Comparison of ENCODE assay signal across 8 cellular contexts in the genomic region with DNA sequence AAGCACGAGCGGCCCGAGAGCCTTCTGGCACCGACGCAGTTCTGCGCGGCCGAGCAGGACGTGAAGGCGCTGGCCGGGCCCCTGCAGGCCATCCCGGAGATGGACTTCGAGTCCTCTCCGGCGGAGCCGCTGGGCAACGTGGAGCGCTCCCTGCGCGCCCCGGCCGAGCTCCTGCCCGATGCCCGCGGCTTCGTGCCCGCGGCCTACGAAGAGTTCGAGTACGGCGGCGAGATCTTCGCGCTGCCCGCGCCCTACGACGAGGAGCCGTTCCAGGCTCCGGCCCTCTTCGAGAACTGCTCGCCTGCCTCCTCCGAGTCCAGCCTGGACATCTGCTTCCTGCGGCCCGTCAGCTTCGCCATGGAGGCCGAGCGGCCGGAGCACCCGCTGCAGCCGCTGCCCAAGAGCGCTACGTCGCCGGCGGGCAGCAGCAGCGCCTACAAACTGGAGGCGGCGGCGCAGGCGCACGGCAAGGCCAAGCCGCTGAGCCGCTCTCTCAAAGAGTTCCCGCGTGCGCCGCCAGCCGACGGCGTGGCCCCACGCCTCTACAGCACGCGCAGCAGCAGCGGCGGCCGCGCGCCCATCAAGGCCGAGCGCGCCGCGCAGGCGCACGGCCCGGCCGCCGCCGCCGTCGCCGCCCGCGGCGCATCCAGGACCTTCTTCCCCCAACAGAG.
DNase-seq lines count a peak whose midpoint lies in the region; ATAC-seq and TF ChIP-seq lines count a peak whose summit lies in the region.

No MANE protein-coding gene starts in this region.

- intact Hi-C loops in ascending aorta (cut with DNase I) (no loop called here), right cardiac atrium (cut with DNase I) (no loop called here), sciatic nerve (cut with DNase I) (no loop called here)

- POLR2A ChIA-PET in RWPE1 (lab: Yijun Ruan, JAX; ENCODE audit: low non-redundant PET), result no interaction called here

- TF ChIP-seq CTCF in RWPE1 (conservative IDR thresholded peaks at IDR 0.05; ENCODE audit: low read depth) (no peak; the same call in 1 of the 2 replicates), ascending aorta (IDR thresholded peaks at IDR 0.05) (no peak)

- CTCF ChIA-PET in RWPE1 (lab: Yijun Ruan, JAX), result interaction anchor here (0.7 to 2.7 kb wide), 2 partner anchors 13 to 314 kb away, joined by 3 to 13 read pairs; no protein-coding TSS in a partner anchor

- H3K27me3 ChIP-seq in ascending aorta (no peaks in the 10 kb centered on the region), right cardiac atrium (ENCODE audit: control insufficient read depth, insufficient read depth) (no peaks in the 10 kb centered on the region), SJCRH30 (no peaks in the 10 kb centered on the region)

- H3K27ac ChIP-seq in RWPE1, result no peak overlapping the region
- H3K27ac ChIP-seq in ascending aorta, result no peak overlapping the region
- H3K27ac ChIP-seq in right cardiac atrium (ENCODE audit: low read length), result no peak overlapping the region
- no peak overlapping the region for H3K27ac ChIP-seq in SJCRH30

- DNase-seq in activated CD8-positive, alpha-beta memory T cell treated with anti-CD3 and anti-CD28 coated beads for 48 hours (ENCODE audit: low read depth in 2 of 3, low spot score in 2 of 3), result peak; percentile 21 to 36 (median 25)
- DNase-seq in activated CD8-positive, alpha-beta memory T cell treated with anti-CD3 and anti-CD28 coated beads for 24 hours, result no peak
- DNase-seq in RWPE1 (ENCODE audit: low spot score) (peak; percentile 62), ascending aorta (ENCODE audit: low spot score in 2 of 2) (peak; percentile 12 to 81), right cardiac atrium (peak; percentile 89 to 95 (median 94)), sciatic nerve (ENCODE audit: low spot score) (peak; percentile 84), SJCRH30 (no peak), NCI-H2196 treated with DMSO at 0.1 percent for 48 hours (lab: John Stamatoyannopoulos, UW; ENCODE audit: unreplicated experiment) (no peak)

- H3K4me3 ChIP-seq in ascending aorta (peak overlapping the region; percentile 59 to 71), right cardiac atrium (ENCODE audit: low read length) (peak overlapping the region; percentile 35), SJCRH30 (no peak overlapping the region)

- peaks cover 0 to 3% of the 10 kb centered on the region in 2 donors for H3K4me1 ChIP-seq in ascending aorta
- no peaks in the 10 kb centered on the region for H3K4me1 ChIP-seq in right cardiac atrium (ENCODE audit: control insufficient read depth, insufficient read depth, low read length)
- no peaks in the 10 kb centered on the region for H3K4me1 ChIP-seq in SJCRH30

- WGBS in right cardiac atrium, result 6% methylated on average over 97 of the region's 97 CpGs

- H3K9me3 ChIP-seq in ascending aorta (no peaks in the 10 kb centered on the region), right cardiac atrium (ENCODE audit: control insufficient read depth, low read length) (no peaks in the 10 kb centered on the region), SJCRH30 (replicated peaks) (peaks cover under 1% of the 10 kb centered on the region; the same call in 1 of the 2 replicates)

- ATAC-seq in right cardiac atrium (peak; percentile 96 to 98), sciatic nerve (peak; percentile 98)

- H3K36me3 ChIP-seq in ascending aorta, result no peaks in the 10 kb centered on the region
- no peaks in the 10 kb centered on the region for H3K36me3 ChIP-seq in SJCRH30

Comparison
In these comparisons a context has a peak if more than half of its experiments do, and no peak if none do; other contexts are left out.
1. DNase-seq: peak in activated CD8-positive, alpha-beta memory T cell treated with anti-CD3 and anti-CD28 coated beads for 48 hours (3 of 3), RWPE1 (single experiment), ascending aorta (2 of 2), right cardiac atrium (3 of 3) and sciatic nerve (single experiment); none in activated CD8-positive, alpha-beta memory T cell treated with anti-CD3 and anti-CD28 coated beads for 24 hours (single experiment), SJCRH30 (0 of 2) and NCI-H2196 treated with DMSO at 0.1 percent for 48 hours (single experiment).